In genomic region chrX:102516314-102516936, GRCh38 we compare ENCODE assay signal across 8 cellular contexts. TPM values are rescaled to one million over a fixed set of nuclear protein-coding genes. Genes with fewer than 3 reads are reported as not detected.
DNase-seq lines count a peak whose midpoint lies in the region; ATAC-seq, FAIRE-seq and TF ChIP-seq lines count a peak whose summit lies in the region.

TSS of gene TMSB15A (minus strand) at chrX:102516739.

- DNase-seq in GM13976 (ENCODE audit: low spot score) (peak; percentile 60), NCI-H446 treated with DMSO at 0.1 percent for 48 hours (lab: John Stamatoyannopoulos, UW) (peak; percentile 52), H1 (ENCODE audit: low read depth in 1 of 2, low spot score in 2 of 2) (peak in 1 of 2 experiments; percentile 76), medulla oblongata (ENCODE audit: extremely low spot score) (peak; percentile 22), RKO (ENCODE audit: low spot score) (no peak)
- DNase-seq in activated CD8-positive, alpha-beta memory T cell treated with anti-CD3 and anti-CD28 coated beads, Interleukin-2, amount 50 U/mL, for 24 hours (ENCODE audit: extremely low read depth) = peak; percentile 14
- DNase-seq in stimulated activated CD8-positive, alpha-beta memory T cell treated with anti-CD3 and anti-CD28 coated beads, Interleukin-12 subunit alpha, Interleukin-12 subunit beta, amount 100 ng/mL, for 1 hour (ENCODE audit: low read depth) = peak; percentile 32

- peak; percentile 41 to 71 for TF ChIP-seq POLR2A in H1 (IDR thresholded peaks at IDR 0.05; ENCODE audit: control extremely low read depth in 1 of 2, low read depth in 2 of 2, low read length in 2 of 2)

- no peaks in the 10 kb centered on the region for H3K27me3 ChIP-seq in H1 (replicated peaks in 1 of 4; ENCODE audit: control insufficient read depth in 3 of 4, extremely low read depth in 1 of 4, insufficient read depth in 3 of 4, low read length in 3 of 4)

- H2AFZ ChIP-seq in H1 (ENCODE audit: low read length) = peak within 1 kb of the TSS; percentile 92; the same call in 1 of the 2 replicates

- no peak within 1 kb of the TSS for H2BK120ac ChIP-seq in H1 (replicated peaks; ENCODE audit: low read depth, low read length)

- H4K91ac ChIP-seq in H1 (replicated peaks; ENCODE audit: insufficient read length, low read length) = no peak within 1 kb of the TSS

- no peak within 1 kb of the TSS for H3K56ac ChIP-seq in H1 (replicated peaks; ENCODE audit: insufficient read length, low read depth, low read length)

- no peak within 1 kb of the TSS for H3K4ac ChIP-seq in H1 (replicated peaks; ENCODE audit: insufficient read length, low read depth, low read length)

- H3K79me1 ChIP-seq in H1 (ENCODE audit: low read depth, low read length) = no peaks in the 10 kb centered on the region

- POLR2A ChIA-PET in H1 (lab: Charles Lee; ENCODE audit: partially characterized antibody) = interaction anchor here (0.5 to 0.9 kb wide), 2 partner anchors 21 to 33 kb away, joined by 3 read pairs; no protein-coding TSS in a partner anchor

- H2BK5ac ChIP-seq in H1 (ENCODE audit: low read depth, low read length) = no peak within 1 kb of the TSS

- peak within 1 kb of the TSS; percentile 59 to 78 (median 66) for H3K4me3 ChIP-seq in H1 (ENCODE audit: extremely low read depth in 1 of 4, insufficient read depth in 2 of 4, low read depth in 3 of 4, low read length in 4 of 4)

- in situ Hi-C loops in GM13976 (cut with MboI; ENCODE audit: low sequenced_read_pairs, unreplicated experiment) = no loop called here

- peak within 1 kb of the TSS; percentile 60 for H4K5ac ChIP-seq in H1 (ENCODE audit: insufficient read length, low read depth, low read length)

- H3K23ac ChIP-seq in H1 (ENCODE audit: insufficient read length) = no peak within 1 kb of the TSS

- H3K27ac ChIP-seq in H1 (ENCODE audit: low read depth, low read length) = peak within 1 kb of the TSS; percentile 67; the same call in 1 of the 2 replicates

- FAIRE-seq in H1 (lab: Jason Lieb, UNC) = no peak

- H3K23me2 ChIP-seq in H1 (ENCODE audit: low read depth, low read length) = no peaks in the 10 kb centered on the region; the same call in 1 of the 2 replicates

- no peak within 1 kb of the TSS for H3K14ac ChIP-seq in H1 (ENCODE audit: insufficient read length)

- no peak within 1 kb of the TSS for H2BK15ac ChIP-seq in H1 (ENCODE audit: low read length)

- 0% methylated on average over 3 of the region's 50 CpGs; no CpG with 5 or more reads in 1 of the 2 experiments for WGBS in H1 (ENCODE audit: extremely low coverage in 1 of 2, insufficient coverage in 1 of 2, insufficient read length in 1 of 2, insufficient replicate concordance in 2 of 2, low coverage in 1 of 2, low lambda C conversion rate in 2 of 2, missing lambda C conversion rate in 1 of 2), 2 experiments

- peak within 1 kb of the TSS; percentile 92; the same call in 1 of the 2 replicates for H4K8ac ChIP-seq in H1 (ENCODE audit: extremely low read depth, insufficient read depth, low read length)

- peak; percentile 69 for ATAC-seq in HG03045 (IDR thresholded peaks at IDR 0.05; ENCODE audit: unreplicated experiment)

- peak within 1 kb of the TSS; percentile 60; the same call in 1 of the 2 replicates for H3K18ac ChIP-seq in H1 (ENCODE audit: extremely low read depth, low read length)

- peak within 1 kb of the TSS; percentile 72 to 84 (median 82); a peak in 6 of 7 replicates for H3K9ac ChIP-seq in H1 (replicated peaks in 1 of 4; ENCODE audit: extremely low read depth in 1 of 4, low read depth in 3 of 4, low read length in 3 of 4)

- CTCF ChIA-PET in H1 (lab: Charles Lee; ENCODE audit: partially characterized antibody) = no interaction called here

- no peak within 1 kb of the TSS for H2BK12ac ChIP-seq in H1 (ENCODE audit: low read depth, low read length)

- no peaks in the 10 kb centered on the region for H4K20me1 ChIP-seq in H1 (replicated peaks in 1 of 2; ENCODE audit: control insufficient read depth in 1 of 2, insufficient read depth in 2 of 2, low read length in 2 of 2)

- H3K4me1 ChIP-seq in H1 (replicated peaks in 1 of 4; ENCODE audit: control insufficient read depth in 3 of 4, insufficient read depth in 4 of 4, low read length in 3 of 4) = no peaks in the 10 kb centered on the region

- H3K9me3 ChIP-seq in H1 (ENCODE audit: insufficient read depth in 2 of 2, low read depth in 1 of 2, low read length in 1 of 2) = no peaks in the 10 kb centered on the region

- no peak for TF ChIP-seq CTCF in GM13976 (IDR thresholded peaks at IDR 0.05; ENCODE audit: borderline replicate concordance, control extremely low read depth, extremely low read depth, insufficient read depth, missing control alignments)
- TF ChIP-seq CTCF in H1 (IDR thresholded peaks at IDR 0.05; ENCODE audit: control extremely low read depth in 1 of 3, insufficient read depth in 1 of 3, low read depth in 1 of 3, low read length in 3 of 3) = no peak

- H3K79me2 ChIP-seq in H1 (ENCODE audit: control insufficient read depth in 1 of 2, insufficient read depth in 2 of 2, low read length in 2 of 2) = no peaks in the 10 kb centered on the region; a peak in 1 of 4 replicates

- H3K4me2 ChIP-seq in H1 (ENCODE audit: insufficient read depth in 1 of 2, low read depth in 2 of 2, low read length in 2 of 2) = peak within 1 kb of the TSS; percentile 66 to 85

- no peak within 1 kb of the TSS for H2BK20ac ChIP-seq in H1 (ENCODE audit: low read length)

- TF ChIP-seq RAD21 in H1 (IDR thresholded peaks at IDR 0.05 in 1 of 2, conservative IDR thresholded peaks at IDR 0.05 in 1 of 2; ENCODE audit: low read depth in 2 of 2, low read length in 2 of 2) = no peak

- H3K36me3 ChIP-seq in H1 (ENCODE audit: control insufficient read depth in 2 of 4, insufficient read depth in 4 of 4, low read length in 3 of 4) = peaks cover 0 to 12% (median 0%) of the 10 kb centered on the region in 4 experiments; a peak in 3 of 8 replicates

- no peak for TF ChIP-seq EP300 in H1 (IDR thresholded peaks at IDR 0.05; ENCODE audit: borderline replicate concordance in 1 of 2, low read depth in 2 of 2, low read length in 2 of 2)

- no peak within 1 kb of the TSS for H2AK5ac ChIP-seq in H1 (ENCODE audit: low read depth, low read length)

TF ChIP-seq in H1, 55 proteins besides CTCF, POLR2A, EP300 and RAD21 (continues in another document):
- TF ChIP-seq TBP (IDR thresholded peaks at IDR 0.05; ENCODE audit: low read depth, low read length) = no peak
- peak; percentile 75 for TF ChIP-seq POLR2AphosphoS5 (IDR thresholded peaks at IDR 0.05; ENCODE audit: low read depth, low read length)
- TF ChIP-seq BACH1 (IDR thresholded peaks at IDR 0.05; ENCODE audit: low read length) = no peak
- no peak for TF ChIP-seq HDAC2 (IDR thresholded peaks at IDR 0.05; ENCODE audit: borderline replicate concordance in 1 of 2, low read depth in 2 of 2, low read length in 2 of 2)
- peak; percentile 48 for TF ChIP-seq KDM4A (IDR thresholded peaks at IDR 0.05; ENCODE audit: low read depth, low read length, severe bottlenecking)
- TF ChIP-seq GABPA (IDR thresholded peaks at IDR 0.05; ENCODE audit: borderline replicate concordance, insufficient read depth, low read length) = no peak
- no peak for TF ChIP-seq ZNF274 (IDR thresholded peaks at IDR 0.05; ENCODE audit: borderline replicate concordance, extremely low read depth, low read length)
- TF ChIP-seq MAFK (IDR thresholded peaks at IDR 0.05; ENCODE audit: low read depth, low read length) = no peak
- TF ChIP-seq CEBPB (IDR thresholded peaks at IDR 0.05; ENCODE audit: low read depth, low read length) = no peak
- TF ChIP-seq JUN (IDR thresholded peaks at IDR 0.05; ENCODE audit: low read depth, low read length) = no peak
- TF ChIP-seq SUZ12 (IDR thresholded peaks at IDR 0.05; ENCODE audit: low read length) = no peak
- TF ChIP-seq EZH2 (IDR thresholded peaks at IDR 0.05; ENCODE audit: low read depth, low read length, severe bottlenecking) = no peak
- TF ChIP-seq KDM5A (IDR thresholded peaks at IDR 0.05; ENCODE audit: low read length) = no peak
- no peak for TF ChIP-seq RXRA (IDR thresholded peaks at IDR 0.05; ENCODE audit: insufficient read depth, low read depth, low read length)
- no peak for TF ChIP-seq TEAD4 (IDR thresholded peaks at IDR 0.05; ENCODE audit: low read depth, low read length)
- peak; percentile 22; the same call in 1 of the 2 replicates for TF ChIP-seq MAX (IDR thresholded peaks at IDR 0.05)
- TF ChIP-seq TAF1 (IDR thresholded peaks at IDR 0.05; ENCODE audit: low read depth, low read length) = peak; percentile 74
- no peak for TF ChIP-seq USF2 (IDR thresholded peaks at IDR 0.05; ENCODE audit: low read length)
- TF ChIP-seq NRF1 (IDR thresholded peaks at IDR 0.05; ENCODE audit: low read depth, low read length) = no peak
- no peak for TF ChIP-seq CHD1 (IDR thresholded peaks at IDR 0.05; ENCODE audit: low read depth, low read length)
- TF ChIP-seq CHD2 (IDR thresholded peaks at IDR 0.05; ENCODE audit: low read length) = no peak
- no peak for TF ChIP-seq CBX5 (IDR thresholded peaks at IDR 0.05; ENCODE audit: low read depth, low read length)

RNA-seq across cellular contexts. Expression of gene TMSB15A, which starts in this region (rescaled TPM):
- 84.1 and 87.6 TPM in 2 replicates for total RNA-seq in H1 (2021; fragmentation: NEBNext Ultra II Directional; extraction: Animal tissue kit (Norgen Biotek cat#: 25700))
- polyA plus RNA-seq in H1 (2011; rRNA removed) = 80.4 and 189 TPM in 2 replicates
- 148 TPM for polyA plus RNA-seq in H1 (2011; cell fraction: cytosol; rRNA removed)
- 13.7 TPM for polyA plus RNA-seq in H1 (2011; cell fraction: nucleus; rRNA removed)
- 76.6 to 127 TPM (median 90.9 TPM) in 4 replicates for polyA plus RNA-seq in H1 (2012, experiment 1 of 2)
- polyA plus RNA-seq in H1 (2012, experiment 2 of 2) = 236 TPM
- polyA plus RNA-seq in H1 (2013, experiment 1 of 2) = 126 TPM
- 133 TPM for polyA plus RNA-seq in H1 (2013, experiment 2 of 2)
- polyA minus RNA-seq in H1 (2011; rRNA and poly(A)+ RNA removed) = 17.5 and 22.1 TPM in 2 replicates
- polyA minus RNA-seq in H1 (2011; cell fraction: cytosol; rRNA and poly(A)+ RNA removed) = 12.3 TPM
- polyA minus RNA-seq in H1 (2011; cell fraction: nucleus; rRNA and poly(A)+ RNA removed) = 8.4 TPM
